1 cellular context compared by ENCODE assay signal in the genomic region with DNA sequence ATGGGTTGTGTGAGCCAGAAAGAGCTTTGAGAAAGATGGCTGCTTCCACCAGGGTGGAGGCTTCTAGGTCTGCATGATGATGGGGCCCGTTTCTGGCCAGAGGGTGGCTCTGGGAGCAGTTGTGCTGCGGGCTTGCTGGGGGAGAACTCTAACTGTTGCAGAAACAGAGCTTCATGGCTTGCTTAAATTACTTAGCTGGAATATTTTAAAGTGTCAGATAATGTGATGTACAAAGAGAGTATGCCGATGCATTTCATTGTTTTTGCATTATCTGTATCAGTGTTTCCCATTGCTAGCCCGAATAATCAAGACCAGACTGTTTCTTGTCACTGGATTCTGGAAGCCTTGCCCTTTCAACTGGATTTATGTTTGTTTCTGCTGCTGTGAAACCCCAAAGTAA.
A peak's percentile ranks its signal among the peaks of the same experiment; 100 is the strongest.
TF ChIP-seq lines count a peak whose summit lies in the region.

No MANE protein-coding gene starts in this region.

TF ChIP-seq in H1, 55 proteins besides CTCF, POLR2A, EP300 and RAD21:
- TF ChIP-seq CREB1 (IDR thresholded peaks at IDR 0.05) (no peak), YY1 (IDR thresholded peaks at IDR 0.05; ENCODE audit: low read depth, low read length) (0 out of 2 replicates have a peak, but pooled peaks have one; percentile 10)
